1 cellular context compared by ENCODE assay signal in the genomic region with DNA sequence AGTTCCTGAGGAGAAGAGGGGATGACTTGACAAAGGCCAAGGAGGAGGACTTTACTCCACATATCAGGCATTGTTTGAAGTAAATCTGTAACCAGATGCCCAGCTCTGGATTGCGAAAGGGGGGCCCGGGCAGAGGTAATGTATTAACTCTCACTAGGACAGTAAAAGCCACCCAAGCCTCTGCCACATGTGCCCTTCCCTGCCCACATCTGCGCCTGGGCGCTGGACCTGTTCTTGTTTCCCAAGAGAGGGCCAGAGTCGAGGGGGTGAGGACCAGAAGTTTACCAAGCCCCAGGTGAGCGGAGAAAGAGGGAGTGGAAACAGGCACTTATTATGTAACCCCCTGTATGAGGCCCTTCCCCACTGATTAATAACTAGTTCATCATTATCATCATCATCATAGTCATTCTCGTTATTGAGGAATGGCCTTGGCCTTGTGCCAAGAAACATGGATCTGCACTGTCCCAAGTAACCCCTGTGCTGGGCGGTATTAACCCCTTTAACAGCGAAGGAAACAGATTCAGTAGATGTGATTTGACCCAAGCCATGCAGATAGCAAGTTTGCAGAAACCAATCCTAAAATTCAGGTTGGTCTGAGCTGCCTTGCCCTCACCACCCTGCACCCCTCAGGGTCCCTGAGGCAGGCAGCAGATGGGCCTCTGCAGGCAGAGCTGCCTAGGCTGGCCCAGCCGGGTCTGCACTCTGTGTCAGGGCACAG.
TF ChIP-seq lines count a peak whose summit lies in the region.

SLC23A1 (minus strand) TSS at position 23 of the 718 bp plus-strand sequence. CDS start 44 bp downstream, outside the sequence.

TF ChIP-seq in SK-N-SH treated with all-trans-retinoic acid at 6 μM for 48 hours, 23 proteins besides CTCF, POLR2A, EP300 and RAD21 (continued from another document):
- TF ChIP-seq CREB5 (CRISPR knock-in tag; IDR thresholded peaks at IDR 0.05; ENCODE audit: low read depth), result no peak
- no peak for TF ChIP-seq ZNF8 (CRISPR knock-in tag; IDR thresholded peaks at IDR 0.05)
- TF ChIP-seq ZNF565 (CRISPR knock-in tag; conservative IDR thresholded peaks at IDR 0.05; ENCODE audit: low read depth), result no peak
- TF ChIP-seq ZC3H10 (CRISPR knock-in tag; IDR thresholded peaks at IDR 0.05), result no peak
